8 cellular contexts compared by ENCODE assay signal in the genomic region with DNA sequence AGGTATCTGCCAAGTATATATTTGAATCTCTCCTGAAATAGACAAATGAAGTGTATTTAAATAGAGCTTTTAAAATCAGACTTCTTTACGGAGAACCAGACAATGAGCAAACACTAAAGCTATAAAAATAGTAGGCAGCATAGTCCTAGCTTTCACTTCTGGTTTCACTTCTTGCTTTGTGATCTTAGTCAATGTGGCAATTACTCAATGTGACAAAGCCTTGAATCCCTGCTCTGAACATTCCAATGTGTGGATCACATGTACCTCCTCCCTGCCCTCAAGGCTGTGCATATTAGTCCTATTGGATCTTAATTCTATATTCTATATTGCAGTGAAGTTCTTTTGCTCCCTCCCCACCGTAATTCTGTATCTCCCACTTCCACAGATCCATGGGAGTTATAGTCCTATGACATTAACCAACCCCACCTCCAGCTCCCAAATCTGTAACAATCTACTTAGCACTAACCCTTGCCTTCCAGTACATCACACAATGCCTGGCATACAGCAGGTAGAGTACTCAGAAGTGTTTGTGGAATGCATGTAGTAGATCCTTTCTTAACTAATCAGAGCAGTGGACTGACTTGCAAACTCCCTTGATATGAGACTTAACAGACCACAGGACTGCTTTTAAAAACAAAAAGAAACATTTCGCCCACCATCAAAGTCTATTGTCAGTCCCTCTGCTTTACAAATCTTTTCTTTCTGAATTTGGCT. TPM values are rescaled to one million over a fixed set of nuclear protein-coding genes. Genes with fewer than 3 reads are reported as not detected.
A peak's percentile ranks its signal among the peaks of the same experiment; 100 is the strongest.
DNase-seq lines count a peak whose midpoint lies in the region; ATAC-seq and TF ChIP-seq lines count a peak whose summit lies in the region.

No MANE protein-coding gene starts in this region.

- H3K4me3 Mint-ChIP-seq in T-helper 1 cell treated with Interleukin-12 subunit alpha and Interleukin-12 subunit beta and Interleukin-4 antibody, amounts not matched to agents 30 μg/mL and 1 μg/mL, for 36 hours = peak overlapping the region; percentile 66
- H3K4me3 Mint-ChIP-seq in progenitor cell of endocrine pancreas (ENCODE audit: low read depth) = no peak overlapping the region

- DNase-seq in CD1c-positive myeloid dendritic cell (ENCODE audit: extremely low spot score) = peak; percentile 86
- no peak for DNase-seq in left cardiac atrium
- DNase-seq in superior temporal gyrus (ENCODE audit: extremely low spot score) = peak; percentile 59
- no peak for DNase-seq in progenitor cell of endocrine pancreas (ENCODE audit: low spot score, unreplicated experiment)
- DNase-seq in head of caudate nucleus = no peak

- H3K4me1 Mint-ChIP-seq in T-helper 1 cell treated with Interleukin-12 subunit alpha and Interleukin-12 subunit beta and Interleukin-4 antibody, amounts not matched to agents 30 μg/mL and 1 μg/mL, for 36 hours (ENCODE audit: low read depth) = peaks cover 26% of the 10 kb centered on the region
- peaks cover 39% of the 10 kb centered on the region for H3K4me1 Mint-ChIP-seq in progenitor cell of endocrine pancreas (ENCODE audit: low read depth)

- no peaks in the 10 kb centered on the region for H3K36me3 Mint-ChIP-seq in T-helper 1 cell treated with Interleukin-12 subunit alpha and Interleukin-12 subunit beta and Interleukin-4 antibody, amounts not matched to agents 30 μg/mL and 1 μg/mL, for 36 hours (ENCODE audit: low read depth)
- no peaks in the 10 kb centered on the region for H3K36me3 Mint-ChIP-seq in progenitor cell of endocrine pancreas (ENCODE audit: insufficient read depth)

- H3K27me3 Mint-ChIP-seq in T-helper 1 cell treated with Interleukin-12 subunit alpha and Interleukin-12 subunit beta and Interleukin-4 antibody, amounts not matched to agents 30 μg/mL and 1 μg/mL, for 36 hours (ENCODE audit: low read depth) = peaks cover 3% of the 10 kb centered on the region
- no peaks in the 10 kb centered on the region for H3K27me3 Mint-ChIP-seq in progenitor cell of endocrine pancreas

- peak overlapping the region; percentile 67 for H3K27ac Mint-ChIP-seq in T-helper 1 cell treated with Interleukin-12 subunit alpha and Interleukin-12 subunit beta and Interleukin-4 antibody, amounts not matched to agents 30 μg/mL and 1 μg/mL, for 36 hours
- H3K27ac Mint-ChIP-seq in progenitor cell of endocrine pancreas = no peak overlapping the region

- no peak for TF ChIP-seq CTCF in progenitor cell of endocrine pancreas (IDR thresholded peaks at IDR 0.05; ENCODE audit: unreplicated experiment)

- ATAC-seq in GM19351 (IDR thresholded peaks at IDR 0.05; ENCODE audit: unreplicated experiment) (peak; percentile 69), HG03280 (IDR thresholded peaks at IDR 0.05; ENCODE audit: unreplicated experiment) (peak; percentile 79), left cardiac atrium (peak; percentile 66 to 77)

- H3K9me3 Mint-ChIP-seq in T-helper 1 cell treated with Interleukin-12 subunit alpha and Interleukin-12 subunit beta and Interleukin-4 antibody, amounts not matched to agents 30 μg/mL and 1 μg/mL, for 36 hours = no peaks in the 10 kb centered on the region
- H3K9me3 Mint-ChIP-seq in progenitor cell of endocrine pancreas (ENCODE audit: low read depth) = no peaks in the 10 kb centered on the region

- intact Hi-C loops in left cardiac atrium (cut with DNase I) (loop anchor here in 1 of 2 donors (10.0 kb wide), 1 partner anchor 61 kb away; no protein-coding TSS in a partner anchor), head of caudate nucleus (cut with DNase I) (no loop called here)

RNA-seq across cellular contexts. Expression of a gene that starts 24.3 kb away (rescaled TPM):
- total RNA-seq in left cardiac atrium (10 to 100 TPM; 13.9 to 35.6 TPM), progenitor cell of endocrine pancreas (0.93 and 1.0 TPM in 2 replicates)

Comparison
In these comparisons a context has a peak if more than half of its experiments do, and no peak if none do; other contexts are left out.
1. DNase-seq: peak in CD1c-positive myeloid dendritic cell (single experiment) and superior temporal gyrus (single experiment); none in left cardiac atrium (single experiment), progenitor cell of endocrine pancreas (single experiment) and head of caudate nucleus (0 of 42).
2. Peak in every context shown above with its lines, with median percentiles within 50 percentile points of each other: ATAC-seq.